ENCODE assay signal across 30 cellular contexts in the genomic region with DNA sequence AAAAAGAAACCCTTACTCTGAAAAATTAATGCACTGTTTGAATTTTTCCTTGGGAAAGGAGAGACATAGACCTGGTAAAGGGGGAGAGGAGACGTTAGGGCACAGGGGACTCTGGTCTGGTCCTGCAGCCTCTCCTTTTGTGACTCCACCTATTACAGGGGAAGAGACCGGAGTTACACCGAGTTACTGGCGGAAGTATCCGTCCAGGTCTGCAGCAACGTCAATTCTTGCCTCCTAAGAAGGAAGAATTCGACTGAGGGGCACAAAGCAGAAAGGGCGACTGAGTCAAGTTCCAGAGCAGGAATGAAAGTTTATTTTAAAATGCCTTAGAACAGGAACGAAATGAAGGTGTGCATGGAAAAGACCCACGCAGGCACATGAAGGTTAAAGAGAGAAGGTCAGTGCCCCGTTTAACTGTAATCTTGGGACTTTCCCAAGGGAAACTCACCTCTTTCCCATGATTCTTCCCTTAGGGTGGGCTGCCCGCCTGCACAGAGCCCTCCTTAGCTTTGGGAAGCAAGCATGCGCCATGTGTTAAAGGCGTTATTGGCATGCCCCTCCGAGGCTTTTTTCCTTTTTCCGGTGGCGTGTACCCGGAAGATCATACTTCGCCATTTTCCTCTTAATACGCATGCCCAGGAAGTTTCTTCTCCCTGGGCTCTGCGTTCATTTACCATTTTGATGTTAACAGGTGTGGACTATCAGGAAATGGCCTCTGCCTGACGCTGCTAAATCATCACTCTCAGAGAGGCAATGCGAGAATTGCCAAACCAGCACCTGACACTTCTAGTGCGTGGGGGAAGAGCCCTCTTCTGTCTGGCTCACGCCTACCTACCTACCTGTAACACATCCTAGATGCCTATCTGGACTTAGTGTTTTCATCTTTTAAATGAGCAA.
"Had no signal": no experiment of that assay in that cellular context is flagged by ENCODE, and none has a peak within 500 bp of the region (broad histone marks: within the 10 kb centered on the region; RNA-seq: fewer than 3 reads in every experiment).

No MANE protein-coding gene starts in this region.

- H3K27ac ChIP-seq: brain microvascular endothelial cell, cardiac muscle cell, Peyer's patch, RWPE1, SJCRH30, SK-N-MC had no signal

- H3K27me3 ChIP-seq: brain microvascular endothelial cell, cardiac muscle cell, Peyer's patch, SJCRH30 had no signal

- DNase-seq: activated CD4-positive, alpha-beta memory T cell treated with anti-CD3 and anti-CD28 coated beads for 36 hours; activated CD4-positive, alpha-beta T cell treated with anti-CD3 and anti-CD28 coated beads for 36 hours; activated CD4-positive, alpha-beta T cell treated with anti-CD3 and anti-CD28 coated beads, Interleukin-2, amount 50 U/mL, for 1 hour; activated CD8-positive, alpha-beta memory T cell treated with anti-CD3 and anti-CD28 coated beads, Interleukin-2, amount 50 U/mL, for 4 hours; activated gamma-delta T cell treated with Interleukin-2 at 50 U/mL for 16 hours; activated naive CD4-positive, alpha-beta T cell treated with anti-CD3 and anti-CD28 coated beads, Interleukin-2, amount 50 U/mL, for 16 hours; activated naive CD8-positive, alpha-beta T cell treated with anti-CD3 and anti-CD28 coated beads for 36 hours; activated T-cell treated with anti-CD3 and anti-CD28 coated beads for 4 hours; activated T-cell treated with anti-CD3 and anti-CD28 coated beads, Interleukin-2, amount 50 U/mL, for 4 hours; amniotic stem cell; aorta; brain microvascular endothelial cell; KG1; NCI-H1048; NCI-H1105 treated with DMSO at 0.1 percent for 48 hours; NCI-H1436 treated with DMSO at 0.1 percent for 48 hours; NCI-H1694 treated with DMSO at 0.1 percent for 48 hours; NCI-H2029; NCI-H345; NCI-H524 treated with DMSO at 0.1 percent for 48 hours; NK-92 treated with Interleukin-12 subunit alpha and Interleukin-12 subunit beta, amount 100 ng/mL, for 24 hours; PC-3; Peyer's patch; SJCRH30 had no signal

- ATAC-seq: activated CD4-positive, alpha-beta T cell treated with anti-CD3 and anti-CD28 coated beads for 36 hours; activated CD4-positive, CD25-positive, alpha-beta regulatory T cell treated with anti-CD3 and anti-CD28 coated beads, Interleukin-2, amount 50 U/mL, for 24 hours; activated T-cell treated with anti-CD3 and anti-CD28 coated beads, Interleukin-2, amount 50 U/mL, for 4 hours; PC-3; Right ventricle myocardium inferior; WTC11 had no signal

- H3K4me3 ChIP-seq: cardiac muscle cell, Peyer's patch, SJCRH30, SK-N-MC had no signal

- H3K36me3 ChIP-seq: brain microvascular endothelial cell, cardiac muscle cell, Peyer's patch, SJCRH30 had no signal
